3 cellular contexts compared by ENCODE assay signal in genomic region chr12:121189061-121189886, GRCh38.
TF ChIP-seq lines count a peak whose summit lies in the region.

No MANE protein-coding gene starts in this region.

TF ChIP-seq in IMR-90, 13 proteins besides CTCF, POLR2A, EP300 and RAD21:
- TF ChIP-seq RFX5 (IDR thresholded peaks at IDR 0.05; ENCODE audit: low read depth, low read length), result no peak
- TF ChIP-seq BHLHE40 (IDR thresholded peaks at IDR 0.05; ENCODE audit: low read depth, low read length), result no peak
- TF ChIP-seq CEBPB (IDR thresholded peaks at IDR 0.05; ENCODE audit: low read depth, low read length), result no peak
- TF ChIP-seq FOS (IDR thresholded peaks at IDR 0.05; ENCODE audit: low read depth, low read length), result no peak
- no peak for TF ChIP-seq USF2 (IDR thresholded peaks at IDR 0.05; ENCODE audit: low read depth, low read length)
- no peak for TF ChIP-seq MXI1 (IDR thresholded peaks at IDR 0.05; ENCODE audit: borderline replicate concordance, low read depth, low read length)
- no peak for TF ChIP-seq CHD1 (IDR thresholded peaks at IDR 0.05; ENCODE audit: low read depth, low read length)
- TF ChIP-seq SMC3 (IDR thresholded peaks at IDR 0.05; ENCODE audit: low read depth, low read length), result no peak
- no peak for TF ChIP-seq ELK1 (IDR thresholded peaks at IDR 0.05; ENCODE audit: borderline replicate concordance, low read depth, low read length)
- no peak for TF ChIP-seq MAFK (IDR thresholded peaks at IDR 0.05; ENCODE audit: low read depth, low read length)
- no peak for TF ChIP-seq RCOR1 (IDR thresholded peaks at IDR 0.05; ENCODE audit: insufficient replicate concordance, low read length)
- no peak for TF ChIP-seq MAZ (IDR thresholded peaks at IDR 0.05; ENCODE audit: borderline replicate concordance, low read depth, low read length)
- no peak for TF ChIP-seq NFE2L2 (IDR thresholded peaks at IDR 0.05; ENCODE audit: low read depth, low read length)

TF ChIP-seq in WTC11, 78 proteins besides CTCF, POLR2A, EP300 and RAD21:
- TF ChIP-seq ZNF396 (CRISPR knock-in tag; IDR thresholded peaks at IDR 0.05; ENCODE audit: borderline replicate concordance) (no peak), USF1 (CRISPR knock-in tag; IDR thresholded peaks at IDR 0.05) (no peak), NFYB (CRISPR knock-in tag; conservative IDR thresholded peaks at IDR 0.05; ENCODE audit: low read depth) (no peak), ELF4 (CRISPR knock-in tag; IDR thresholded peaks at IDR 0.05; ENCODE audit: low read depth) (no peak), ZNF317 (CRISPR knock-in tag; IDR thresholded peaks at IDR 0.05; ENCODE audit: borderline replicate concordance, low read depth) (no peak), ZNF232 (CRISPR knock-in tag; IDR thresholded peaks at IDR 0.05) (no peak), SMAD4 (CRISPR knock-in tag; IDR thresholded peaks at IDR 0.05) (no peak), GRHL2 (CRISPR knock-in tag; IDR thresholded peaks at IDR 0.05; ENCODE audit: insufficient replicate concordance, severe bottlenecking) (no peak), OVOL2 (CRISPR knock-in tag; IDR thresholded peaks at IDR 0.05; ENCODE audit: borderline replicate concordance) (no peak), EMX1 (CRISPR knock-in tag; IDR thresholded peaks at IDR 0.05) (no peak), KAT7 (CRISPR knock-in tag; IDR thresholded peaks at IDR 0.05; ENCODE audit: borderline replicate concordance) (no peak), SOX15 (CRISPR knock-in tag; IDR thresholded peaks at IDR 0.05) (no peak), ZNF416 (CRISPR knock-in tag; IDR thresholded peaks at IDR 0.05) (no peak)

TF ChIP-seq in endothelial cell of umbilical vein, 7 proteins besides CTCF, POLR2A, EP300 and RAD21:
- TF ChIP-seq FOS (IDR thresholded peaks at IDR 0.05; ENCODE audit: borderline replicate concordance, insufficient read depth, low read length) (no peak), JUN (IDR thresholded peaks at IDR 0.05; ENCODE audit: borderline replicate concordance, insufficient read depth, insufficient read length, low read depth) (no peak), EZH2 (IDR thresholded peaks at IDR 0.05; ENCODE audit: borderline replicate concordance, low read depth, low read length, severe bottlenecking) (no peak), GATA2 (IDR thresholded peaks at IDR 0.05; ENCODE audit: insufficient read depth, insufficient read length, low read depth, low read length) (no peak), POLR2AphosphoS5 (IDR thresholded peaks at IDR 0.05; ENCODE audit: insufficient read depth, low read depth, low read length) (no peak), MYC (IDR thresholded peaks at IDR 0.05; ENCODE audit: low read depth, low read length) (no peak), MAX (IDR thresholded peaks at IDR 0.05; ENCODE audit: insufficient read depth, insufficient read length) (no peak)
TF ChIP-seq in endothelial cell of umbilical vein: peak in this region for 0.
